13 cellular contexts compared by ENCODE assay signal in genomic region chr5:63262191-63262981, GRCh38.
DNase-seq lines count a peak whose midpoint lies in the region; ATAC-seq and TF ChIP-seq lines count a peak whose summit lies in the region.
"Had no signal": no experiment of that assay in that cellular context is flagged by ENCODE, and none has a peak within 500 bp of the region (broad histone marks: within the 10 kb centered on the region; RNA-seq: fewer than 3 reads in every experiment).

No MANE protein-coding gene starts in this region.

- no peaks in the 10 kb centered on the region for H3K27me3 ChIP-seq in GM23248 (replicated peaks; ENCODE audit: insufficient read depth)
- H3K27me3 ChIP-seq in fibroblast of lung (ENCODE audit: control insufficient read depth, insufficient read depth, low read length) = no peaks in the 10 kb centered on the region
- H3K27me3 ChIP-seq in testis = no peaks in the 10 kb centered on the region

- H3K4me2 ChIP-seq in GM23248 (ENCODE audit: unreplicated experiment) = peak overlapping the region; percentile 42
- no peak overlapping the region for H3K4me2 ChIP-seq in fibroblast of lung (ENCODE audit: extremely low read depth, insufficient read depth, low read length)

- H3K36me3 ChIP-seq in GM23248 (ENCODE audit: low read depth) = no peaks in the 10 kb centered on the region
- H3K36me3 ChIP-seq in fibroblast of lung (ENCODE audit: control insufficient read depth, insufficient read depth, low read length) = no peaks in the 10 kb centered on the region
- no peaks in the 10 kb centered on the region for H3K36me3 ChIP-seq in testis (ENCODE audit: low read depth, missing control alignments)

- no peak overlapping the region for H3K4me3 ChIP-seq in GM23248
- H3K4me3 ChIP-seq in fibroblast of lung (replicated peaks in 1 of 4; ENCODE audit: control extremely low read depth in 1 of 4, insufficient read depth in 1 of 4, low read depth in 3 of 4, low read length in 4 of 4) = no peak overlapping the region
- no peak overlapping the region for H3K4me3 ChIP-seq in testis

- H3K9ac ChIP-seq in GM23248 = peak overlapping the region; percentile 45
- no peak overlapping the region for H3K9ac ChIP-seq in fibroblast of lung (ENCODE audit: insufficient read depth, low read length)

- H3K4me1 ChIP-seq in GM23248 (ENCODE audit: insufficient read depth) (peaks cover 27% of the 10 kb centered on the region), fibroblast of lung (ENCODE audit: control insufficient read depth, extremely low read depth, insufficient read depth, low read length) (no peaks in the 10 kb centered on the region), testis (no peaks in the 10 kb centered on the region)

- no peaks in the 10 kb centered on the region for H3K9me3 ChIP-seq in GM23248 (ENCODE audit: low read depth)
- no peaks in the 10 kb centered on the region for H3K9me3 ChIP-seq in fibroblast of lung (ENCODE audit: control insufficient read depth, insufficient read depth, low read depth, low read length)
- no peaks in the 10 kb centered on the region for H3K9me3 ChIP-seq in testis

- TF ChIP-seq CTCF in fibroblast of lung (conservative IDR thresholded peaks at IDR 0.05 in 1 of 2, IDR thresholded peaks at IDR 0.05 in 1 of 2; ENCODE audit: low read depth in 1 of 2, low read length in 2 of 2) = no peak
- TF ChIP-seq CTCF in testis (IDR thresholded peaks at IDR 0.05) = no peak

- no peaks in the 10 kb centered on the region; the same call in 1 of the 2 replicates for H3K9me2 ChIP-seq in GM23248 (ENCODE audit: insufficient read depth)

- H4K20me1 ChIP-seq in GM23248 (ENCODE audit: insufficient read depth) = no peaks in the 10 kb centered on the region
- H4K20me1 ChIP-seq in fibroblast of lung (ENCODE audit: control insufficient read depth, extremely low read depth, insufficient read depth, low read length) = no peaks in the 10 kb centered on the region

- DNase-seq in GM23248 (peak; percentile 73), SW480 (ENCODE audit: low spot score) (peak; percentile 33), fibroblast of lung (ENCODE audit: low read depth in 2 of 2) (peak; percentile 46 to 85), renal cortical epithelial cell (ENCODE audit: low read depth) (peak; percentile 91), Right ventricle myocardium inferior (ENCODE audit: missing footprints) (no peak), testis (no peak)
- DNase-seq in stimulated activated CD4-positive, alpha-beta T cell treated with anti-CD3 and anti-CD28 coated beads, Interleukin-4, amount 100 ng/mL, for 24 hours = no peak
- DNase-seq: activated CD4-positive, alpha-beta memory T cell treated with anti-CD3 and anti-CD28 coated beads, Interleukin-2, amount 10 ng/mL, durations not matched to agents 7 days and 5 days; CD4-positive, CD25-positive, alpha-beta regulatory T cell; GF-D8; stimulated activated CD4-positive, alpha-beta T cell treated with anti-CD3 and anti-CD28 coated beads, Interleukin-2, amount 100 ng/mL, for 24 hours had no signal

- H3F3A ChIP-seq in GM23248 (ENCODE audit: insufficient read depth) = 0 out of 2 replicates have a peak, but pooled peaks cover 8% of the 10 kb centered on the region

- no peaks in the 10 kb centered on the region for H3K79me2 ChIP-seq in GM23248 (ENCODE audit: insufficient read depth)
- no peaks in the 10 kb centered on the region for H3K79me2 ChIP-seq in fibroblast of lung (ENCODE audit: control insufficient read depth, insufficient read depth, low read length)

- intact Hi-C loops in Right ventricle myocardium inferior (cut with DNase I) = no loop called here
- intact Hi-C loops in testis (cut with DNase I; ENCODE audit: low total_unique reads) = no loop called here

- in situ Hi-C loops in GM23248 (cut with MboI) = no loop called here

- 32 to 35% methylated on average over 4 of the region's 4 CpGs for WGBS in GM23248 (ENCODE audit: low coverage in 1 of 2, low lambda C conversion rate in 2 of 2, missing lambda C conversion rate in 2 of 2), 2 experiments
- WGBS in testis, 2 donors = 65 to 70% methylated on average over 4 of the region's 4 CpGs

- TF ChIP-seq POLR2A in testis (IDR thresholded peaks at IDR 0.05) = no peak

- H3K27ac ChIP-seq in GM23248 (peak overlapping the region; percentile 73), fibroblast of lung (ENCODE audit: insufficient read depth, low read length) (peak overlapping the region; percentile 56), testis (no peak overlapping the region)

- no peak for ATAC-seq in Right ventricle myocardium inferior
- no peak for ATAC-seq in GM18870 (IDR thresholded peaks at IDR 0.05; ENCODE audit: unreplicated experiment)
- ATAC-seq: stimulated activated effector memory CD8-positive, alpha-beta T cell treated with anti-CD3 and anti-CD28 coated beads, Interleukin-12 subunit alpha, Interleukin-12 subunit beta, amount 100 ng/mL, for 72 hours had no signal

- H2AFZ ChIP-seq in GM23248 (peak overlapping the region; percentile 78), fibroblast of lung (ENCODE audit: low read length) (peak overlapping the region; percentile 23)

Comparison
In these comparisons a context has a peak if more than half of its experiments do, and no peak if none do; other contexts are left out.
1. DNase-seq: peak in GM23248 (single experiment), SW480 (single experiment), fibroblast of lung (2 of 2) and renal cortical epithelial cell (single experiment); none in Right ventricle myocardium inferior (single experiment), testis (single experiment) and stimulated activated CD4-positive, alpha-beta T cell treated with anti-CD3 and anti-CD28 coated beads, Interleukin-4, amount 100 ng/mL, for 24 hours (single experiment).
2. H3K27ac ChIP-seq: peak in GM23248 (single experiment) and fibroblast of lung (single experiment); none in testis (0 of 2).